In the genomic region with DNA sequence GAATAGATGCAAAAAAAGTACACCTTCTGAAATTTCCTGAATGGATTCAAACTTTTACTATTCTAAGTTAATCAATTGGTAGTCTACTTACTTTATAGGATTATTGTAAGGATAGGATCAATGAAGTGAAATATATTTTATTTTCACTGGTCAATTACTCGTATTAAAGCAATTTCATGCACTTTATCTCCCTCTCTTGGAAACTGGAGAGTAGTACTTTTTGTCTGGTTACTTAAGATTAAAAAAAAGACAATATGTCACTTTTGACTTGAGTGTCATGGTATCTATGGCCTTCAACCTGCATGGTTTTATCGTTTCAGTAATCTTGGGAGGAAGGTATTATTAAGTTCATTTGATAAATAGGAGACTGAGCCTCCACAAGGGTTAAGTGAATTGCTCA, we compare ENCODE assay signal across 1 cellular context.
TF ChIP-seq lines count a peak whose summit lies in the region.

No MANE protein-coding gene starts in this region.

TF ChIP-seq in endothelial cell of umbilical vein, 7 proteins besides CTCF, POLR2A, EP300 and RAD21:
- no peak for TF ChIP-seq GATA2 (IDR thresholded peaks at IDR 0.05; ENCODE audit: insufficient read depth, insufficient read length, low read depth, low read length)
- no peak for TF ChIP-seq JUN (IDR thresholded peaks at IDR 0.05; ENCODE audit: borderline replicate concordance, insufficient read depth, insufficient read length, low read depth)
- no peak for TF ChIP-seq FOS (IDR thresholded peaks at IDR 0.05; ENCODE audit: borderline replicate concordance, insufficient read depth, low read length)
- TF ChIP-seq, protein P1, sequence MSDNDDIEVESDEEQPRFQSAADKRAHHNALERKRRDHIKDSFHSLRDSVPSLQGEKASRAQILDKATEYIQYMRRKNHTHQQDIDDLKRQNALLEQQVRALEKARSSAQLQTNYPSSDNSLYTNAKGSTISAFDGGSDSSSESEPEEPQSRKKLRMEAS (IDR thresholded peaks at IDR 0.05; ENCODE audit: insufficient read depth, insufficient read length) = no peak
- no peak for TF ChIP-seq MYC (IDR thresholded peaks at IDR 0.05; ENCODE audit: low read depth, low read length)
- no peak for TF ChIP-seq POLR2AphosphoS5 (IDR thresholded peaks at IDR 0.05; ENCODE audit: insufficient read depth, low read depth, low read length)
- no peak for TF ChIP-seq EZH2 (IDR thresholded peaks at IDR 0.05; ENCODE audit: borderline replicate concordance, low read depth, low read length, severe bottlenecking)
TF ChIP-seq in endothelial cell of umbilical vein: peak in this region for 0.
